18 cellular contexts compared by ENCODE assay signal in the genomic region with DNA sequence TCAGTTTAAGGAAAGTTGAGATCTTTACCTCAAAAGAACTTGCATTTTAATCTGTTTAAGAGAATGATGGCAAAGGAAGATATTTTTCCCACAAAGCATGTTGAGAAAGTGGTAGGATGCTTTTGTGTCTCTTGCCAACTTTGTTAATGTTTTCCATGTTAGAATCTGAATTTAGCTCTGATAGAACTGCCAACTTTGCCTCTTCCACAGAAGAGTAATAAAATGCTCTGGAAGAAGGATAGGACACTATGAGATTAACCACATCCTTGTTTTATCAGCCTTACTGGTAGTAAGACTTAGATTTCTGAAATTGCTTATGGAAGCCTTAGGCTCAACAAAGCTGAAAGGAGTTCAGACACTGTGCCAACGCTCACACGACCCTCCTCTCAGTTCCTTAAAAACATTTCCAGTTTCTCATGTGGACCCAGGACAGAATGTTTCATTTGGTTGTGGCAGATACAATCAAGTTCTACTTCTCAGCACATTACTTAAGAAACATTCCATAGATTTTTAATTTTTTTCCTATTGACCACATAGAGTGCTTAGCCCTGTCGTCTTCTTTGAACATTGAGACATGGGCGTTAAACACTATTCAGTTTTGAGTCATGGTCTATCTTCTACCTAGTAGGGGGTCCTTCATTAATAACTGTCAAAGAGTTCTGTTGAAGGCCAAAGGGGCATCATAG. TPM values are rescaled to one million over a fixed set of nuclear protein-coding genes. Genes with fewer than 3 reads are reported as not detected.
DNase-seq lines count a peak whose midpoint lies in the region; ATAC-seq and TF ChIP-seq lines count a peak whose summit lies in the region.
"Had no signal": no experiment of that assay in that cellular context is flagged by ENCODE, and none has a peak within 500 bp of the region (broad histone marks: within the 10 kb centered on the region; RNA-seq: fewer than 3 reads in every experiment).

No MANE protein-coding gene starts in this region.

- peaks cover 2% of the 10 kb centered on the region for H3K4me1 Mint-ChIP-seq in activated T-cell treated with anti-CD3 and anti-CD28 coated beads, Interleukin-2, amount 50 U/mL, for 4 hours (ENCODE audit: low read depth)
- H3K4me1 Mint-ChIP-seq: activated CD4-positive, alpha-beta T cell treated with anti-CD3 and anti-CD28 coated beads, Interleukin-2, amount 10 ng/mL, durations not matched to agents 7 days and 5 days had no signal

- H3K36me3 Mint-ChIP-seq in activated T-cell treated with anti-CD3 and anti-CD28 coated beads, Interleukin-2, amount 50 U/mL, for 4 hours (ENCODE audit: insufficient read depth), result peaks cover 66% of the 10 kb centered on the region

- H3K27me3 ChIP-seq in A673 (replicated peaks; ENCODE audit: insufficient read depth, low read depth, low read length, poor library complexity) (no peaks in the 10 kb centered on the region), breast epithelium (no peaks in the 10 kb centered on the region)

- no peak overlapping the region for H2AFZ ChIP-seq in OCI-LY7 (ENCODE audit: low read length)

- H3K4me1 ChIP-seq in A673 (ENCODE audit: insufficient read depth, low read length, poor library complexity, severe bottlenecking) (no peaks in the 10 kb centered on the region), breast epithelium (no peaks in the 10 kb centered on the region), mesodermal cell (ENCODE audit: control insufficient read depth, insufficient read depth, low read length, poor library complexity, severe bottlenecking) (peaks cover 4% of the 10 kb centered on the region), OCI-LY7 (ENCODE audit: insufficient read depth, low read length, poor library complexity, severe bottlenecking) (no peaks in the 10 kb centered on the region)
- H3K4me1 ChIP-seq: A549 had no signal

- TF ChIP-seq CTCF in A673 (conservative IDR thresholded peaks at IDR 0.05; ENCODE audit: low read depth, low read length), result no peak
- no peak for TF ChIP-seq CTCF in breast epithelium (IDR thresholded peaks at IDR 0.05)
- TF ChIP-seq CTCF in OCI-LY7 (conservative IDR thresholded peaks at IDR 0.05; ENCODE audit: low read length), result no peak

- CTCF ChIA-PET in A673 (lab: Charles Lee), result no interaction called here
- CTCF ChIA-PET in HEK293T (lab: Yijun Ruan, JAX), result no interaction called here
- CTCF ChIA-PET in OCI-LY7 (lab: Charles Lee; ENCODE audit: unreplicated experiment), result no interaction called here

- BruUV-seq in A673 (replicated peaks; lab: Mats Ljungman, UMichigan) (no TSS peak), OCI-LY7 (replicated peaks; lab: Mats Ljungman, UMichigan) (no TSS peak)

- H3K27ac ChIP-seq in A673 (ENCODE audit: low read depth, low read length, poor library complexity, severe bottlenecking) (no peak overlapping the region), breast epithelium (peak overlapping the region; percentile 26 to 56), mesodermal cell (ENCODE audit: low read depth, low read length, severe bottlenecking) (peak overlapping the region; percentile 57), OCI-LY7 (ENCODE audit: low read depth, low read length, poor library complexity, severe bottlenecking) (no peak overlapping the region)
- H3K27ac ChIP-seq: A549, epithelial cell of prostate had no signal

- H3K9me3 ChIP-seq in A673 (ENCODE audit: low read depth, low read length, poor library complexity, severe bottlenecking), result no peaks in the 10 kb centered on the region
- H3K9me3 ChIP-seq in breast epithelium, result no peaks in the 10 kb centered on the region
- H3K9me3 ChIP-seq in mesodermal cell (ENCODE audit: control insufficient read depth, low read length), result no peaks in the 10 kb centered on the region
- no peaks in the 10 kb centered on the region for H3K9me3 ChIP-seq in OCI-LY7 (ENCODE audit: low read length)
- H3K9me3 ChIP-seq: A549 had no signal

- H3K9me3 Mint-ChIP-seq in activated T-cell treated with anti-CD3 and anti-CD28 coated beads, Interleukin-2, amount 50 U/mL, for 4 hours, result no peaks in the 10 kb centered on the region
- H3K9me3 Mint-ChIP-seq: activated CD4-positive, alpha-beta T cell treated with anti-CD3 and anti-CD28 coated beads, Interleukin-2, amount 10 ng/mL, durations not matched to agents 7 days and 5 days had no signal

- no peaks in the 10 kb centered on the region for H3K27me3 Mint-ChIP-seq in activated T-cell treated with anti-CD3 and anti-CD28 coated beads, Interleukin-2, amount 50 U/mL, for 4 hours (ENCODE audit: low read depth)
- H3K27me3 Mint-ChIP-seq: activated CD4-positive, alpha-beta T cell treated with anti-CD3 and anti-CD28 coated beads, Interleukin-2, amount 10 ng/mL, durations not matched to agents 7 days and 5 days; activated naive CD8-positive, alpha-beta T cell treated with anti-CD3 and anti-CD28 coated beads for 36 hours had no signal

- DNase-seq in A673 (ENCODE audit: low spot score) (peak; percentile 0), HEK293T (ENCODE audit: extremely low spot score) (no peak), breast epithelium (ENCODE audit: low spot score in 2 of 2) (no peak), NCI-H524 (lab: John Stamatoyannopoulos, UW) (no peak), OCI-LY7 (ENCODE audit: low spot score) (no peak), cerebellum (ENCODE audit: low spot score) (no peak)
- no peak for DNase-seq in activated T-cell treated with anti-CD3 and anti-CD28 coated beads, Interleukin-2, amount 50 U/mL, for 4 hours
- DNase-seq: activated CD4-positive, alpha-beta T cell treated with anti-CD3 and anti-CD28 coated beads, Interleukin-2, amount 10 ng/mL, durations not matched to agents 7 days and 5 days; activated naive CD8-positive, alpha-beta T cell treated with anti-CD3 and anti-CD28 coated beads for 36 hours; NCI-H1048; NCI-H2171; NK-92 treated with Interleukin-12 subunit alpha and Interleukin-12 subunit beta, amount 100 ng/mL, for 24 hours; posterior cingulate gyrus; SIG-M5 had no signal

- no peaks in the 10 kb centered on the region for H3K9me2 ChIP-seq in OCI-LY7 (ENCODE audit: insufficient read depth, low read length)

- H3K36me3 ChIP-seq in A673 (ENCODE audit: insufficient read depth, low read length, poor library complexity, severe bottlenecking) (peaks cover 19% of the 10 kb centered on the region), breast epithelium (no peaks in the 10 kb centered on the region), mesodermal cell (ENCODE audit: control insufficient read depth, insufficient read depth, low read length) (peaks cover 78% of the 10 kb centered on the region), OCI-LY7 (ENCODE audit: insufficient read depth, low read length) (peaks cover 95% of the 10 kb centered on the region)

- no peak overlapping the region for H3K4me3 Mint-ChIP-seq in activated T-cell treated with anti-CD3 and anti-CD28 coated beads, Interleukin-2, amount 50 U/mL, for 4 hours
- H3K4me3 Mint-ChIP-seq: activated CD4-positive, alpha-beta T cell treated with anti-CD3 and anti-CD28 coated beads, Interleukin-2, amount 10 ng/mL, durations not matched to agents 7 days and 5 days; activated naive CD8-positive, alpha-beta T cell treated with anti-CD3 and anti-CD28 coated beads for 36 hours had no signal

- 78 to 80% methylated on average over 3 to 4 of the region's 4 CpGs for WGBS in mesodermal cell (ENCODE audit: insufficient coverage in 2 of 2), 2 experiments

- intact Hi-C loops in A673 (cut with micrococcal nuclease; ENCODE audit: unreplicated experiment) (no loop called here), breast epithelium (cut with DNase I; ENCODE audit: low total_unique reads) (no loop called here), OCI-LY7 (cut with micrococcal nuclease; ENCODE audit: unreplicated experiment) (no loop called here)

- H3K4me3 ChIP-seq in A673 (ENCODE audit: low read depth, low read length, poor library complexity, severe bottlenecking) (no peak overlapping the region), breast epithelium (no peak overlapping the region), mesodermal cell (ENCODE audit: extremely low read depth, insufficient read depth, low read length, poor library complexity, severe bottlenecking) (no peak overlapping the region), OCI-LY7 (ENCODE audit: low read depth, low read length, poor library complexity, severe bottlenecking) (no peak overlapping the region)
- H3K4me3 ChIP-seq: A549 had no signal

- POLR2A ChIA-PET in A673 (lab: Charles Lee; ENCODE audit: low non-redundant PET) (no interaction called here), HEK293T (lab: Yijun Ruan, JAX) (no interaction called here), OCI-LY7 (lab: Charles Lee) (no interaction called here)

- no peak for ATAC-seq in activated T-cell treated with anti-CD3 and anti-CD28 coated beads, Interleukin-2, amount 50 U/mL, for 4 hours
- ATAC-seq: A549, HepG2 had no signal

- TF ChIP-seq POLR2A in breast epithelium (IDR thresholded peaks at IDR 0.05), result no peak

- H3K4me2 ChIP-seq in OCI-LY7 (ENCODE audit: low read length), result no peak overlapping the region
- H3K4me2 ChIP-seq: A549 had no signal

- H4K20me1 ChIP-seq in OCI-LY7 (ENCODE audit: insufficient read depth, low read length), result no peaks in the 10 kb centered on the region

- H3K79me2 ChIP-seq in OCI-LY7 (ENCODE audit: insufficient read depth, low read depth, low read length), result no peaks in the 10 kb centered on the region

TF ChIP-seq in HEK293T, 16 proteins besides CTCF, POLR2A, EP300 and RAD21:
- TF ChIP-seq, protein P1, sequence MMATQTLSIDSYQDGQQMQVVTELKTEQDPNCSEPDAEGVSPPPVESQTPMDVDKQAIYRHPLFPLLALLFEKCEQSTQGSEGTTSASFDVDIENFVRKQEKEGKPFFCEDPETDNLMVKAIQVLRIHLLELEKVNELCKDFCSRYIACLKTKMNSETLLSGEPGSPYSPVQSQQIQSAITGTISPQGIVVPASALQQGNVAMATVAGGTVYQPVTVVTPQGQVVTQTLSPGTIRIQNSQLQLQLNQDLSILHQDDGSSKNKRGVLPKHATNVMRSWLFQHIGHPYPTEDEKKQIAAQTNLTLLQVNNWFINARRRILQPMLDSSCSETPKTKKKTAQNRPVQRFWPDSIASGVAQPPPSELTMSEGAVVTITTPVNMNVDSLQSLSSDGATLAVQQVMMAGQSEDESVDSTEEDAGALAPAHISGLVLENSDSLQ (IDR thresholded peaks at IDR 0.05), result peak; percentile 34; the same call in 1 of the 2 replicates
- TF ChIP-seq BHLHE40 (IDR thresholded peaks at IDR 0.05; ENCODE audit: borderline replicate concordance) (no peak), ZNF384 (IDR thresholded peaks at IDR 0.05) (no peak)
TF ChIP-seq in HEK293T: peak in this region for 1.

RNA-seq across cellular contexts. Expression of a gene that starts 59.0 kb away (rescaled TPM):
- total RNA-seq in A673 (2021) (36.0 and 40.8 TPM in 2 replicates), breast epithelium (10 to 100 TPM; 30.5 to 32.3 (median 31.7) TPM), OCI-LY7 (2022) (59.0 and 63.8 TPM in 2 replicates), cerebellum (21.4 TPM)
- polyA plus RNA-seq in mesodermal cell (2013, experiment 1 of 2), result 14.8 TPM
- polyA plus RNA-seq in mesodermal cell (2013, experiment 2 of 2), result 15.3 TPM
- 22.3 and 23.0 TPM in 2 replicates for total RNA-seq in OCI-LY7 (2014; rRNA removed; shearing (Covaris generic))
- 10 to 100 TPM; 34.2 to 40.1 (median 39.0) TPM for total RNA-seq in activated T-cell treated with anti-CD3 and anti-CD28 coated beads, Interleukin-2, amount 50 U/mL, for 4 hours

Comparison
In these comparisons a context has a peak if more than half of its experiments do, and no peak if none do; other contexts are left out.
1. H3K27ac ChIP-seq: peak in breast epithelium (2 of 2) and mesodermal cell (single experiment); none in A673 (single experiment) and OCI-LY7 (single experiment).